ENCODE assay signal across 9 cellular contexts in the genomic region with DNA sequence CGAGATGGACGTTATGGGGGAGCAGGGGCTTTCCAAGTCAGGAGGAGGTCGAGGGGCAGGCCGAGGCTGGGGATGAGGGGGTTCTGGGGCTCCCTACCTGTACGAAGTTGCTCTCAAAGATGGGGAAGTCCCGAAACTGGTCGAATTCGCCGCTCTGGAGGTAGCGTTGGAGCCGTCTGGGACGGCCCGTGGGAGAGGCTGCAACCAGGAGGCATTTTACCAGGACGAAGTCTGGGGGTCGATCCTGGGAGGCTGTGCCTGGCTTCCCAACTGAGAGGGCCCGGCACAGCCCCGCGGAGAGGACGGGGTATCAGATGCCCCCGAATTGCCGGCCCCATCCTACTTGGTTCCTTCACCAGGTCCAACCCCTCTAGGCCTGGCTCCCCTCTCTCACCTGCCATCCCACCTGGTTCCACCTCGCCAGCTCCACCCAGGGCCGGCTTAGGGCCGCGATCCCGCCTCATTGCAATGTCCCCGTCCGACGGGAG. TPM values are rescaled to one million over a fixed set of nuclear protein-coding genes. Genes with fewer than 3 reads are reported as not detected.
DNase-seq lines count a peak whose midpoint lies in the region; ATAC-seq, FAIRE-seq and TF ChIP-seq lines count a peak whose summit lies in the region.
"Had no signal": no experiment of that assay in that cellular context is flagged by ENCODE, and none has a peak within 500 bp of the region (broad histone marks: within the 10 kb centered on the region; RNA-seq: fewer than 3 reads in every experiment).

No MANE protein-coding gene starts in this region.

- no peak for FAIRE-seq in pancreas (lab: Jason Lieb, UNC)

- in situ Hi-C loops in ACHN (cut with HindIII; ENCODE audit: low pct_ligation_motif_present, low pct_unique_long_range_greater_than_20kb, low sequenced_read_pairs): no loop called here

- H3K9me3 ChIP-seq in ES-I3 (ENCODE audit: control insufficient read depth, insufficient read depth, low read length) (no peaks in the 10 kb centered on the region), duodenal mucosa (ENCODE audit: control insufficient read depth in 1 of 2, low read length in 2 of 2) (no peaks in the 10 kb centered on the region), pancreas (no peaks in the 10 kb centered on the region), uterus (no peaks in the 10 kb centered on the region)

- H3K4me3 ChIP-seq in duodenal mucosa (ENCODE audit: low read depth in 1 of 2, low read length in 2 of 2) (peak overlapping the region; percentile 78 to 95), pancreas (peak overlapping the region in 3 of 4 donors; percentile 75 to 99 (median 90)), uterus (peak overlapping the region in 1 of 2 donors; percentile 83)

- H3K27ac ChIP-seq in duodenal mucosa (ENCODE audit: low read depth, low read length): no peak overlapping the region
- H3K27ac ChIP-seq in pancreas: peak overlapping the region in 3 of 4 donors; percentile 65 to 82 (median 75)
- H3K27ac ChIP-seq in uterus: peak overlapping the region in 1 of 2 donors; percentile 70

- TF ChIP-seq CTCF in pancreas (IDR thresholded peaks at IDR 0.05): no peak
- no peak for TF ChIP-seq CTCF in uterus (IDR thresholded peaks at IDR 0.05)

- intact Hi-C loops in pancreas (cut with DNase I) (no loop called here), uterus (cut with DNase I; ENCODE audit: low total_unique reads) (no loop called here)

- peak overlapping the region; percentile 100 for H3K9ac ChIP-seq in ES-I3 (ENCODE audit: low read depth, low read length)
- H3K9ac ChIP-seq in duodenal mucosa (ENCODE audit: low read depth in 1 of 2, low read length in 2 of 2): no peak overlapping the region

- ATAC-seq in HG03571 (IDR thresholded peaks at IDR 0.05; ENCODE audit: unreplicated experiment) (peak; percentile 5), pancreas (no peak)

- no peak for TF ChIP-seq POLR2A in uterus (IDR thresholded peaks at IDR 0.05)

- H3K4me1 ChIP-seq in ES-I3 (ENCODE audit: insufficient read depth, low read length) (no peaks in the 10 kb centered on the region), duodenal mucosa (ENCODE audit: control insufficient read depth in 1 of 2, insufficient read depth in 2 of 2, low read length in 2 of 2) (peaks cover 7 to 8% of the 10 kb centered on the region in 2 donors), pancreas (peaks cover 0 to 11% (median 0%) of the 10 kb centered on the region in 3 donors), uterus (peaks cover 0 to 10% of the 10 kb centered on the region in 2 donors)

- H3K27me3 ChIP-seq in duodenal mucosa (ENCODE audit: control insufficient read depth in 1 of 2, insufficient read depth in 2 of 2, low read length in 2 of 2) (no peaks in the 10 kb centered on the region), pancreas (no peaks in the 10 kb centered on the region), uterus (no peaks in the 10 kb centered on the region)

- 67 to 80% methylated on average over 27 to 29 of the region's 29 CpGs for WGBS in pancreas, 2 donors

- DNase-seq in pancreas (no peak), GM03348 (ENCODE audit: low spot score) (no peak), ACHN (no peak), anterior cingulate cortex (lab: John Stamatoyannopoulos, UW) (no peak), uterus (no peak)

- H3K36me3 ChIP-seq in ES-I3 (ENCODE audit: insufficient read depth, low read length) (peaks cover 4% of the 10 kb centered on the region), duodenal mucosa (ENCODE audit: control insufficient read depth in 1 of 2, insufficient read depth in 2 of 2, low read length in 2 of 2) (peaks cover 20 to 28% of the 10 kb centered on the region in 2 donors), pancreas (peaks cover 0 to 15% (median 9%) of the 10 kb centered on the region in 3 donors), uterus (no peaks in the 10 kb centered on the region)

RNA-seq across cellular contexts. Expression of a gene that starts 0.5 kb away (rescaled TPM):
- 10 to 100 TPM; 34.7 to 81.5 (median 60.2) TPM for total RNA-seq in pancreas
- polyA plus RNA-seq in pancreas: 100 to 1,000 TPM in 1 of 2 donors, 10 to 100 TPM in 1; 96.7 to 160 TPM
- total RNA-seq in uterus: 100 to 1,000 TPM in 1 of 4 donors, 10 to 100 TPM in 3; 30.5 to 121 (median 45.8) TPM

RNA-seq across cellular contexts. Expression of a gene that starts 0.9 kb away (rescaled TPM):
- total RNA-seq in pancreas: 1 to 10 TPM; 1.4 to 2.6 (median 1.9) TPM
- polyA plus RNA-seq in pancreas: 1 to 10 TPM; 2.1 to 2.3 TPM
- total RNA-seq in uterus: 1 to 10 TPM in 2 of 4 donors, under 1 TPM in 1, not detected in 1; 0.62 to 5.4 (median 1.8) TPM

RNA-seq across cellular contexts. Expression of a gene that starts 35.2 kb away (rescaled TPM):
- total RNA-seq in pancreas (10 to 100 TPM in 5 of 6 donors, 1 to 10 TPM in 1; 8.0 to 23.3 (median 13.2) TPM), uterus (10 to 100 TPM in 1 of 4 donors, 1 to 10 TPM in 3; 1.8 to 22.8 (median 5.5) TPM)
- polyA plus RNA-seq in pancreas: 10 to 100 TPM; 25.1 to 41.2 TPM

RNA-seq across cellular contexts. Expression of a gene that starts 37.9 kb away (rescaled TPM):
- under 1 TPM in 2 of 6 donors, not detected in 4; 0.49 to 0.76 TPM for total RNA-seq in pancreas
- 1 to 10 TPM; 1.6 to 4.6 TPM for polyA plus RNA-seq in pancreas
- not detected for total RNA-seq in uterus
- total RNA-seq: M059J had no signal

RNA-seq across cellular contexts. Expression of a gene that starts 43.1 kb away (rescaled TPM):
- total RNA-seq in pancreas (1 to 10 TPM in 2 of 6 donors, not detected in 4; 1.5 to 1.7 TPM), uterus (under 1 TPM in 2 of 4 donors, not detected in 2; 0.24 to 0.28 TPM)
- under 1 TPM in 1 of 2 donors, not detected in 1; 0.02 TPM for polyA plus RNA-seq in pancreas
- total RNA-seq: M059J had no signal
